Comparison of ENCODE assay signal across 8 cellular contexts in the genomic region with DNA sequence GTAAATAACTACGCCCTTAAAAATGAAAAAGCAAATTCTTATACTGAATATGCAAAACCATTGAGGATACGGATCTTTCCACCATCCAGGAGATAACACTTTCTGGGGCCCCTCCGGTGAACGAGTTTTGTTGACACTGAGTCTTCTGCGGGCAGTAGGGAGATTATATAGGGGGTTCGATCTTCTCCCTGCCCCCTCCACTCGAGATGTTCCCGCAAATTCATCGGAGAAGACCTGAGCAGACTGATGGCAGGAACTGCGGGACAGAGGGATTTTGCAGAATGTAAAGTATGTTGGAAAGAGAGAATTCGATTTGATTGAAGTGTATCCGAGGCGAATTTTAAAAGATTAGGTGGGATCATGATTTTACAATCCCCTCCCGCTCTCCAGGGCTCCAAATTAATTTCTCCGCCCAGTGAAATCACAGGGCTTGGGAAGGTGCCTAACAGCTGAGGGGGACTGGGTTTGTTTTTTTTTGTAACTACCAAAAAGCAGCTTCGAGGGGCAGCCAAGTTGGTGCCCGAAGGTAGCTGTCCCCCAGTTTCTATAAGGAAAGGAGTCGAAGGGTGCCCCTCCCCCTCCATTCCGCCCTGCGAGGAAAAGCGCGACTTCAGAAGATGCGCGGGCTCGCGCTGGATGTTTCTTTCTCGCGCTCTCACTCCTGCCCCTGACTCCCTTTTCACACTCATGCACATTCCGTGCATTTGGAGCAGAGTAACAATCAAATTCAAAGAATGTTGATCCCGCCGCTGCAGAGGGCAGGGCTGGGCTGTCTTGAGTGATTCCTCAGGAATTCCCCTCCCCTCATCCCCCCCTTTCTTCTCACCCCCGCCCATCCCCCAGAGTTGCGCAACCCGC. TPM values are rescaled to one million over a fixed set of nuclear protein-coding genes. Genes with fewer than 3 reads are reported as not detected.
DNase-seq lines count a peak whose midpoint lies in the region; ATAC-seq and TF ChIP-seq lines count a peak whose summit lies in the region.

No MANE protein-coding gene starts in this region.

- intact Hi-C loops in CD4-positive, alpha-beta T cell (cut with DNase I, micrococcal nuclease), result loop anchor here (5.0 kb wide), 2 partner anchors 58 to 162 kb away; partner anchors contain the start of gene ZBTB33 (in 2 of the 2)
- intact Hi-C loops in lower lobe of right lung (cut with DNase I) (no loop called here), lower leg skin (cut with DNase I; ENCODE audit: low total_unique reads) (no loop called here)

- TF ChIP-seq CTCF in CD4-positive, alpha-beta T cell (IDR thresholded peaks at IDR 0.05), result no peak
- TF ChIP-seq CTCF in lower lobe of right lung (IDR thresholded peaks at IDR 0.05) (no peak), lower leg skin (IDR thresholded peaks at IDR 0.05) (no peak)

- no peak for ATAC-seq in CD4-positive, alpha-beta T cell (ENCODE audit: poor library complexity)
- ATAC-seq in lower lobe of right lung (peak; percentile 2 to 24), GM18502 (IDR thresholded peaks at IDR 0.05; ENCODE audit: poor library complexity, unreplicated experiment) (no peak)

- under 1% methylated on average over 33 of the region's 34 CpGs for WGBS in urinary bladder
- WGBS in lower leg skin, 2 donors, result 1 to 44% methylated on average over 27 to 34 of the region's 34 CpGs

- no peaks in the 10 kb centered on the region for H3K36me3 ChIP-seq in lower lobe of right lung
- no peaks in the 10 kb centered on the region for H3K36me3 ChIP-seq in urinary bladder (ENCODE audit: insufficient read depth)

- H3K27me3 Mint-ChIP-seq in CD4-positive, alpha-beta T cell, result peaks cover 54% of the 10 kb centered on the region

- POLR2A ChIA-PET in CD4-positive, alpha-beta T cell (lab: Charles Lee), result interaction anchor here (0.6 to 4.2 kb wide), 8 partner anchors 10 to 294 kb away, joined by 3 to 42 read pairs (median 6); partner anchors contain the start of genes MCTS1 and ZBTB33

- CTCF ChIA-PET in CD4-positive, alpha-beta T cell (lab: Charles Lee), result interaction anchor here (0.8 to 2.2 kb wide), 11 partner anchors 9 to 176 kb away, joined by 3 to 15 read pairs (median 3); partner anchors contain the start of genes LAMP2 and ZBTB33

- peaks cover 24% of the 10 kb centered on the region for H3K27me3 ChIP-seq in CD4-positive, alpha-beta T cell (ENCODE audit: control insufficient read depth, insufficient read depth, low read length)
- H3K27me3 ChIP-seq in lower lobe of right lung (ENCODE audit: low read depth), result peaks cover 33% of the 10 kb centered on the region

- H3K27ac ChIP-seq in CD4-positive, alpha-beta T cell (ENCODE audit: low read depth, low read length), result no peak overlapping the region
- H3K27ac ChIP-seq in lower lobe of right lung (no peak overlapping the region), urinary bladder (ENCODE audit: low read depth) (no peak overlapping the region)

- peak overlapping the region; percentile 72 for H3K27ac Mint-ChIP-seq in CD4-positive, alpha-beta T cell

- H3K4me1 ChIP-seq in lower lobe of right lung, result peaks cover 15% of the 10 kb centered on the region
- H3K4me1 ChIP-seq in urinary bladder (ENCODE audit: insufficient read depth), result no peaks in the 10 kb centered on the region

- peaks cover 5% of the 10 kb centered on the region for H3K36me3 Mint-ChIP-seq in CD4-positive, alpha-beta T cell (ENCODE audit: low read depth)

- DNase-seq in CD4-positive, alpha-beta T cell, result no peak
- DNase-seq in LHCN-M2 (ENCODE audit: low read depth) (peak; percentile 8), astrocyte of the hippocampus (ENCODE audit: low read depth, low spot score) (peak; percentile 65), lower lobe of right lung (peak; percentile 43), lower leg skin (ENCODE audit: low spot score in 2 of 2) (no peak)
- DNase-seq in activated CD4-positive, CD25-positive, alpha-beta regulatory T cell (lab: John Stamatoyannopoulos, UW), result no peak

- H3K4me1 Mint-ChIP-seq in CD4-positive, alpha-beta T cell (ENCODE audit: low read depth), result peaks cover 25% of the 10 kb centered on the region

- TF ChIP-seq POLR2A in lower leg skin (IDR thresholded peaks at IDR 0.05), result no peak

- no peaks in the 10 kb centered on the region for H3K9me3 ChIP-seq in CD4-positive, alpha-beta T cell (ENCODE audit: control insufficient read depth, low read length)
- no peaks in the 10 kb centered on the region for H3K9me3 ChIP-seq in lower lobe of right lung

- H3K4me3 Mint-ChIP-seq in CD4-positive, alpha-beta T cell, result peak overlapping the region; percentile 85

- H3K4me3 ChIP-seq in lower lobe of right lung (peak overlapping the region; percentile 46), urinary bladder (ENCODE audit: low read depth, low read length) (peak overlapping the region; percentile 22), lower leg skin (ENCODE audit: low read depth, poor library complexity, severe bottlenecking) (no peak overlapping the region)

- H3K9me3 Mint-ChIP-seq in CD4-positive, alpha-beta T cell, result no peaks in the 10 kb centered on the region

RNA-seq across cellular contexts. Expression of gene TMEM255A, which starts 1.2 kb away (rescaled TPM):
- total RNA-seq in CD4-positive, alpha-beta T cell, result not detected
- total RNA-seq in LHCN-M2 (2014; rRNA removed), result 0.06 and 0.17 TPM in 2 replicates
- 2.2 TPM for polyA plus RNA-seq in LHCN-M2 (2012)
- total RNA-seq in lower lobe of right lung, result 2.7 TPM
- 1.3 TPM for total RNA-seq in urinary bladder
- 3.2 TPM for polyA plus RNA-seq in urinary bladder
- total RNA-seq in lower leg skin, result 1 to 10 TPM; 1.7 to 4.3 (median 3.0) TPM

RNA-seq across cellular contexts. Expression of gene ATP1B4, which starts 51.8 kb away (rescaled TPM):
- not detected for total RNA-seq in CD4-positive, alpha-beta T cell
- total RNA-seq in LHCN-M2 (2014; rRNA removed), result not detected in 2 replicates
- not detected for polyA plus RNA-seq in LHCN-M2 (2012)
- not detected for total RNA-seq in lower lobe of right lung
- 9.9 TPM for total RNA-seq in urinary bladder
- not detected for polyA plus RNA-seq in urinary bladder
- not detected for total RNA-seq in lower leg skin

RNA-seq across cellular contexts. Expression of gene ZBTB33, which starts 59.5 kb away (rescaled TPM):
- total RNA-seq in CD4-positive, alpha-beta T cell, result 10 to 100 TPM; 31.6 to 32.7 TPM
- total RNA-seq in LHCN-M2 (2014; rRNA removed), result 16.4 and 18.1 TPM in 2 replicates
- polyA plus RNA-seq in LHCN-M2 (2012), result 2.6 TPM
- 21.4 TPM for total RNA-seq in lower lobe of right lung
- 28.1 TPM for total RNA-seq in urinary bladder
- 4.9 TPM for polyA plus RNA-seq in urinary bladder
- 10 to 100 TPM; 21.6 to 26.8 (median 23.8) TPM for total RNA-seq in lower leg skin

Comparison
In these comparisons a context has a peak if more than half of its experiments do, and no peak if none do; other contexts are left out.
1. ATAC-seq: peak in lower lobe of right lung (2 of 2); none in CD4-positive, alpha-beta T cell (single experiment) and GM18502 (single experiment).
2. DNase-seq: peak in LHCN-M2 (single experiment), astrocyte of the hippocampus (single experiment) and lower lobe of right lung (single experiment); none in CD4-positive, alpha-beta T cell (0 of 10), lower leg skin (0 of 2) and activated CD4-positive, CD25-positive, alpha-beta regulatory T cell (0 of 4).
3. RNA of gene ATP1B4, which starts 51.8 kb away (total RNA-seq): 9.9 TPM in urinary bladder (single experiment); not detected in CD4-positive, alpha-beta T cell, not detected in LHCN-M2, not detected in lower lobe of right lung (single experiment) and not detected in lower leg skin; every median in the first group is over 10 times any median in the second.
4. intact Hi-C loops: an anchor here in CD4-positive, alpha-beta T cell (5.0 kb wide); none called in lower lobe of right lung and lower leg skin.